In genomic region chr7:111676167-111676566, GRCh38 we compare ENCODE assay signal across 21 cellular contexts.
DNase-seq lines count a peak whose midpoint lies in the region; ATAC-seq, FAIRE-seq and TF ChIP-seq lines count a peak whose summit lies in the region.
"Had no signal": no experiment of that assay in that cellular context is flagged by ENCODE, and none has a peak within 500 bp of the region (broad histone marks: within the 10 kb centered on the region; RNA-seq: fewer than 3 reads in every experiment).

No MANE protein-coding gene starts in this region.

- no TSS peak for BruUV-seq in K562 (replicated peaks; lab: Mats Ljungman, UMichigan)

- in situ Hi-C loops in K562 (cut with MboI) = no loop called here

- no peaks in the 10 kb centered on the region for H3K36me3 ChIP-seq in K562 (ENCODE audit: control insufficient read depth, insufficient read depth, low read length)
- no peaks in the 10 kb centered on the region for H3K36me3 ChIP-seq in CD8-positive, alpha-beta memory T cell (ENCODE audit: insufficient read depth, low read length)
- H3K36me3 ChIP-seq: BE2C, BLaER1 had no signal

- H3K27ac ChIP-seq in K562 (ENCODE audit: extremely low read depth, low read depth, low read length) = no peak overlapping the region
- H3K27ac ChIP-seq in CD8-positive, alpha-beta memory T cell (ENCODE audit: low read depth, low read length) = no peak overlapping the region
- H3K27ac ChIP-seq: BLaER1 had no signal

- peaks cover 0 to 10% of the 10 kb centered on the region in 2 experiments; a peak in 1 of 5 replicates for H3K4me1 ChIP-seq in K562 (replicated peaks in 1 of 2; ENCODE audit: control insufficient read depth in 2 of 2, insufficient read depth in 2 of 2, low read length in 2 of 2)
- H3K4me1 ChIP-seq in CD8-positive, alpha-beta memory T cell (ENCODE audit: insufficient read depth, low read length) = no peaks in the 10 kb centered on the region
- H3K4me1 ChIP-seq: BE2C, BLaER1 had no signal

- no peak for TF ChIP-seq CTCF in K562 (IDR thresholded peaks at IDR 0.05 in 2 of 3, conservative IDR thresholded peaks at IDR 0.05 in 1 of 3; ENCODE audit: insufficient read depth in 2 of 3, low read depth in 1 of 3, low read length in 3 of 3)

- no peak for TF ChIP-seq POLR2A in K562 (conservative IDR thresholded peaks at IDR 0.05)

- peak; percentile 94 for DNase-seq in NCI-H82 treated with DMSO at 0.1 percent for 48 hours (lab: John Stamatoyannopoulos, UW; ENCODE audit: unreplicated experiment)
- no peak for DNase-seq in K562 (ENCODE audit: extremely low read depth in 1 of 4, low spot score in 3 of 4)
- DNase-seq in CD8-positive, alpha-beta memory T cell = no peak
- no peak for DNase-seq in LoVo (ENCODE audit: low spot score)
- DNase-seq: 8988T; ACHN; BE2C; C1 segment of cervical spinal cord; Caco-2; Calu3; CD4-positive, alpha-beta memory T cell; CD4-positive, CD25-positive, alpha-beta regulatory T cell; DMS79 treated with DMSO at 0.1 percent for 48 hours; GF-D8 had no signal

- peaks cover 5 to 10% of the 10 kb centered on the region in 2 donors for H3K27me3 Mint-ChIP-seq in CD8-positive, alpha-beta memory T cell
- H3K27me3 Mint-ChIP-seq: CD4-positive, CD25-positive, alpha-beta regulatory T cell had no signal

- no peaks in the 10 kb centered on the region for H4K20me1 ChIP-seq in K562 (replicated peaks; ENCODE audit: control insufficient read depth, insufficient read depth, low read length)
- H4K20me1 ChIP-seq: BLaER1 had no signal

- H3K79me2 ChIP-seq in K562 (ENCODE audit: control insufficient read depth, insufficient read depth, low read length) = no peaks in the 10 kb centered on the region

- H3K4me2 ChIP-seq in K562 (ENCODE audit: insufficient read depth, low read length) = no peak overlapping the region
- H3K4me2 ChIP-seq: BLaER1 had no signal

- TF ChIP-seq EP300 in K562 (IDR thresholded peaks at IDR 0.05; ENCODE audit: low read length) = no peak

- ATAC-seq in K562 = peak; percentile 37; the same call in 2 of the 3 replicates
- no peak for ATAC-seq in HG03139 (IDR thresholded peaks at IDR 0.05; ENCODE audit: unreplicated experiment)

- CTCF ChIA-PET in K562 (lab: Yijun Ruan, JAX; ENCODE audit: low intra/inter-chr PET ratio) = no interaction called here
- CTCF ChIA-PET in CD8-positive, alpha-beta memory T cell (lab: Charles Lee) = interaction anchor here (1.1 kb wide), 1 partner anchor 60 kb away, joined by 3 read pairs; no protein-coding TSS in a partner anchor

- H3K9me3 Mint-ChIP-seq in CD8-positive, alpha-beta memory T cell = no peaks in the 10 kb centered on the region

- no peaks in the 10 kb centered on the region for H3K4me1 Mint-ChIP-seq in CD8-positive, alpha-beta memory T cell
- H3K4me1 Mint-ChIP-seq: CD14-positive monocyte; CD4-positive, alpha-beta memory T cell; CD4-positive, CD25-positive, alpha-beta regulatory T cell had no signal

- POLR2A ChIA-PET in K562 (lab: Yijun Ruan, JAX) = interaction anchor here (0.6 to 1.2 kb wide), 4 partner anchors 10 to 986 kb away, joined by 3 to 4 read pairs (median 3); no protein-coding TSS in a partner anchor
- POLR2A ChIA-PET in CD8-positive, alpha-beta memory T cell (lab: Charles Lee) = no interaction called here

- H3K4me3 ChIP-seq in K562 = no peak overlapping the region
- no peak overlapping the region for H3K4me3 ChIP-seq in CD8-positive, alpha-beta memory T cell (ENCODE audit: low read length)
- H3K4me3 ChIP-seq: BLaER1 had no signal

- H3K9me3 ChIP-seq in K562 (replicated peaks; ENCODE audit: control insufficient read depth, insufficient read depth, low read depth, low read length) = no peaks in the 10 kb centered on the region
- H3K9me3 ChIP-seq in CD8-positive, alpha-beta memory T cell (ENCODE audit: low read length) = no peaks in the 10 kb centered on the region
- H3K9me3 ChIP-seq: BE2C, BLaER1, Caco-2 had no signal

- TF ChIP-seq RAD21 in K562 (CRISPR knock-in tag; conservative IDR thresholded peaks at IDR 0.05 in 1 of 2, IDR thresholded peaks at IDR 0.05 in 1 of 2) = no peak

- intact Hi-C loops in K562 (cut with micrococcal nuclease) = no loop called here

- H3K27me3 ChIP-seq in K562 (ENCODE audit: control insufficient read depth in 2 of 2, insufficient read depth in 2 of 2, low read length in 2 of 2) = peaks cover 6 to 7% of the 10 kb centered on the region in 2 experiments; a peak in 4 of 5 replicates
- H3K27me3 ChIP-seq in CD8-positive, alpha-beta memory T cell (ENCODE audit: insufficient read depth, low read length, poor library complexity, severe bottlenecking) = no peaks in the 10 kb centered on the region
- H3K27me3 ChIP-seq: BE2C, BLaER1 had no signal

- H3K27ac Mint-ChIP-seq in CD8-positive, alpha-beta memory T cell = no peak overlapping the region
- H3K27ac Mint-ChIP-seq: CD4-positive, alpha-beta memory T cell; CD4-positive, CD25-positive, alpha-beta regulatory T cell had no signal

- H2AFZ ChIP-seq in K562 (ENCODE audit: low read depth, low read length) = no peak overlapping the region

- no peak overlapping the region for H3K4me3 Mint-ChIP-seq in CD8-positive, alpha-beta memory T cell
- H3K4me3 Mint-ChIP-seq: CD14-positive monocyte; CD4-positive, alpha-beta memory T cell; CD4-positive, CD25-positive, alpha-beta regulatory T cell had no signal

- no peaks in the 10 kb centered on the region for H3K9me1 ChIP-seq in K562 (ENCODE audit: control insufficient read depth, insufficient read depth, low read length)

- no peak for FAIRE-seq in K562 (lab: Jason Lieb, UNC)
- FAIRE-seq: A204.1, G401.6, GM12891, GM19239 had no signal

- no peaks in the 10 kb centered on the region for H3K36me3 Mint-ChIP-seq in CD8-positive, alpha-beta memory T cell
- H3K36me3 Mint-ChIP-seq: CD14-positive monocyte; CD4-positive, alpha-beta memory T cell; CD4-positive, CD25-positive, alpha-beta regulatory T cell had no signal

- no peak overlapping the region for H3K9ac ChIP-seq in K562 (ENCODE audit: insufficient read depth in 1 of 2, low read depth in 2 of 2, low read length in 2 of 2)
- H3K9ac ChIP-seq: BLaER1 had no signal

TF ChIP-seq in K562, 482 proteins besides CTCF, POLR2A, EP300 and RAD21:
- TF ChIP-seq, protein P1, sequence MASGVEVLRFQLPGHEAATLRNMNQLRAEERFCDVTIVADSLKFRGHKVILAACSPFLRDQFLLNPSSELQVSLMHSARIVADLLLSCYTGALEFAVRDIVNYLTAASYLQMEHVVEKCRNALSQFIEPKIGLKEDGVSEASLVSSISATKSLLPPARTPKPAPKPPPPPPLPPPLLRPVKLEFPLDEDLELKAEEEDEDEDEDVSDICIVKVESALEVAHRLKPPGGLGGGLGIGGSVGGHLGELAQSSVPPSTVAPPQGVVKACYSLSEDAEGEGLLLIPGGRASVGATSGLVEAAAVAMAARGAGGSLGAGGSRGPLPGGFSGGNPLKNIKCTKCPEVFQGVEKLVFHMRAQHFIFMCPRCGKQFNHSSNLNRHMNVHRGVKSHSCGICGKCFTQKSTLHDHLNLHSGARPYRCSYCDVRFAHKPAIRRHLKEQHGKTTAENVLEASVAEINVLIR (CRISPR knock-in tag; IDR thresholded peaks at IDR 0.05) = no peak
- TF ChIP-seq SMARCB1 (IDR thresholded peaks at IDR 0.05; ENCODE audit: insufficient read length, low read depth) (no peak), SNIP1 (IDR thresholded peaks at IDR 0.05; ENCODE audit: low read depth) (no peak), ZNF140 (CRISPR knock-in tag; IDR thresholded peaks at IDR 0.05) (no peak)
- TF ChIP-seq, protein P2, sequence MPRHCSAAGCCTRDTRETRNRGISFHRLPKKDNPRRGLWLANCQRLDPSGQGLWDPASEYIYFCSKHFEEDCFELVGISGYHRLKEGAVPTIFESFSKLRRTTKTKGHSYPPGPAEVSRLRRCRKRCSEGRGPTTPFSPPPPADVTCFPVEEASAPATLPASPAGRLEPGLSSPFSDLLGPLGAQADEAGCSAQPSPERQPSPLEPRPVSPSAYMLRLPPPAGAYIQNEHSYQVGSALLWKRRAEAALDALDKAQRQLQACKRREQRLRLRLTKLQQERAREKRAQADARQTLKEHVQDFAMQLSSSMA (CRISPR knock-in tag; IDR thresholded peaks at IDR 0.05) = no peak
- TF ChIP-seq, protein P3, sequence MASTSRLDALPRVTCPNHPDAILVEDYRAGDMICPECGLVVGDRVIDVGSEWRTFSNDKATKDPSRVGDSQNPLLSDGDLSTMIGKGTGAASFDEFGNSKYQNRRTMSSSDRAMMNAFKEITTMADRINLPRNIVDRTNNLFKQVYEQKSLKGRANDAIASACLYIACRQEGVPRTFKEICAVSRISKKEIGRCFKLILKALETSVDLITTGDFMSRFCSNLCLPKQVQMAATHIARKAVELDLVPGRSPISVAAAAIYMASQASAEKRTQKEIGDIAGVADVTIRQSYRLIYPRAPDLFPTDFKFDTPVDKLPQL (IDR thresholded peaks at IDR 0.05; ENCODE audit: extremely low read depth, insufficient read length) = no peak
TF ChIP-seq in K562: peak in this region for 0.
